ENCODE assay signal across 18 cellular contexts in the genomic region with DNA sequence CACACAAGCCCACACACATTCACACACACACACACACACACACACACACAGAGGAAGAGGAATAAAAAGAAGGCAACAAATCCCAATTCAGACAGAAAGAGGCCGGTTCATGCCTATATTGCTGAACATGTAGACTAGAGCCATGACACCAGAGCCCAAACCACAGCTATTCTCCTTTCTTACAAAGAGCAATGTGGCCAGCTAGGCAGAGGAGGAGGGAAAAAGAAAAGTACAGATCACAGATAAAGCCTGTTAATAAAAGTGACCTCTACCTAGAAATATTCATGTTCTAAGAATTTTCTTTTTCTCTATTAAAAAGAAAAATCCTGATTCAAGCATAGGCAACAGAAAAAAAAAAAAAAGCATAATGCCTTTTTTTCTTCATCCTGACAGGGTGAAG.
DNase-seq lines count a peak whose midpoint lies in the region; TF ChIP-seq lines count a peak whose summit lies in the region.
"Had no signal": no experiment of that assay in that cellular context is flagged by ENCODE, and none has a peak within 500 bp of the region (broad histone marks: within the 10 kb centered on the region; RNA-seq: fewer than 3 reads in every experiment).

No MANE protein-coding gene starts in this region.

- no peaks in the 10 kb centered on the region for H3K27me3 ChIP-seq in left ventricle myocardium inferior (ENCODE audit: low read depth)
- H3K27me3 ChIP-seq: BLaER1 had no signal

- H3K4me1 ChIP-seq in left ventricle myocardium inferior = no peaks in the 10 kb centered on the region
- H3K4me1 ChIP-seq: A549, BLaER1, HAP-1 had no signal

- H3K36me3 Mint-ChIP-seq in nephron progenitor cell (ENCODE audit: low read depth) = no peaks in the 10 kb centered on the region
- H3K36me3 Mint-ChIP-seq: CD14-positive monocyte; CD4-positive, alpha-beta memory T cell had no signal

- H3K4me3 ChIP-seq in choroid plexus epithelial cell (ENCODE audit: low read depth, low read length) (no peak overlapping the region), left ventricle myocardium inferior (no peak overlapping the region)
- H3K4me3 ChIP-seq: A549, BLaER1, GM23248, HAP-1 had no signal

- H3K9me3 ChIP-seq in left ventricle myocardium inferior (replicated peaks) = peaks cover 2% of the 10 kb centered on the region
- H3K9me3 ChIP-seq: A549, BLaER1, HAP-1 had no signal

- peaks cover 15% of the 10 kb centered on the region for H3K4me1 Mint-ChIP-seq in nephron progenitor cell
- H3K4me1 Mint-ChIP-seq: CD14-positive monocyte; CD4-positive, alpha-beta memory T cell had no signal

- H3K27me3 Mint-ChIP-seq in nephron progenitor cell (ENCODE audit: low read depth, poor library complexity) = no peaks in the 10 kb centered on the region
- H3K27me3 Mint-ChIP-seq: CD4-positive, alpha-beta memory T cell had no signal

- H3K27ac Mint-ChIP-seq in nephron progenitor cell = no peak overlapping the region
- H3K27ac Mint-ChIP-seq: CD14-positive monocyte; CD4-positive, alpha-beta memory T cell had no signal

- TF ChIP-seq CTCF in choroid plexus epithelial cell (conservative IDR thresholded peaks at IDR 0.05; ENCODE audit: low read depth, low read length) = no peak
- no peak for TF ChIP-seq CTCF in nephron progenitor cell (IDR thresholded peaks at IDR 0.05)
- no peak for TF ChIP-seq CTCF in left ventricle myocardium inferior (IDR thresholded peaks at IDR 0.05; ENCODE audit: borderline replicate concordance)

- DNase-seq in NCI-H226 (peak; percentile 13), amniotic epithelial cell (ENCODE audit: low read depth) (peak; percentile 85), choroid plexus epithelial cell (ENCODE audit: low read depth) (peak; percentile 50), retina (peak; percentile 52), nephron progenitor cell (no peak), left ventricle myocardium inferior (no peak), Ammon's horn (ENCODE audit: low spot score) (no peak)
- DNase-seq: AML-193; CD4-positive, alpha-beta memory T cell; DMS153; GDM1; GM23248 had no signal

- intact Hi-C loops in left ventricle myocardium inferior (cut with micrococcal nuclease) = no loop called here

- no peak overlapping the region for H3K4me3 Mint-ChIP-seq in nephron progenitor cell
- H3K4me3 Mint-ChIP-seq: CD14-positive monocyte; CD4-positive, alpha-beta memory T cell had no signal

- H3K27ac ChIP-seq in left ventricle myocardium inferior (replicated peaks) = no peak overlapping the region
- H3K27ac ChIP-seq: 22Rv1, A549, BLaER1, GM23248, HL-60 had no signal

- H3K36me3 ChIP-seq in left ventricle myocardium inferior = no peaks in the 10 kb centered on the region
- H3K36me3 ChIP-seq: BLaER1, HAP-1 had no signal

- no peaks in the 10 kb centered on the region for H3K9me3 Mint-ChIP-seq in nephron progenitor cell

Comparison
In these comparisons a context has a peak if more than half of its experiments do, and no peak if none do; other contexts are left out.
1. DNase-seq: peak in NCI-H226 (single experiment), amniotic epithelial cell (single experiment), choroid plexus epithelial cell (single experiment) and retina (single experiment); none in nephron progenitor cell (single experiment), left ventricle myocardium inferior (single experiment) and Ammon's horn (single experiment).